ENCODE assay signal across 8 cellular contexts in the genomic region with DNA sequence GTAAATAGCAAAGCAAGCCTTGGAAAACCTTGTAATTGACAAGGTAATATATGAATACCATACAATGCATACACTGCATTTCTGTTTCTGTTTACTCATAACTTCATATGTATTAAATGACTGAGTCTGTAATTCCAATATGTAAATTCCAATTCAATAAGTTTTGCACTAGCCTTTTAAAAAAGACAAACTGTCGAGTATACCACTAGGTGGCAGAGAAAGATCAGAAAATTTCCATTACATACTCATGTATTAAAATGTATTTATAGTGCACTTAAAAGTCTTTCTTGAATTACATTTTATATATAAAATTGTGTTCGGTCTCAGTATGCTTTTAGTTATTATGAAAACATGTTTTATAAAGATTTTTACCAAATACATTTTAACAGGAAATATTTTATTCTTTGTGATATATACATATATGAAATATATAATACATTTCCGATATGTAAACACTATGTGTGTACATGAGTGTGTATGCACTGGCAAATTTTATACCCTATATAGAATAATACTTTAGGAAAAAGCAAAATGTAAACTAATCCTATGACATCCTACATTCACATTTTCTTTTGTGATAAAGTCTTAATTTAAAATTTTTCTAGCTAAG.
DNase-seq lines count a peak whose midpoint lies in the region; ATAC-seq, FAIRE-seq and TF ChIP-seq lines count a peak whose summit lies in the region.

No MANE protein-coding gene starts in this region.

- FAIRE-seq in urothelium cell line (lab: Jason Lieb, UNC) = no peak

- DNase-seq in COR-L47 (lab: John Stamatoyannopoulos, UW) = peak; percentile 4
- DNase-seq in HL-60 (ENCODE audit: low read depth in 1 of 2, low spot score in 1 of 2) = no peak
- peak; percentile 45 for DNase-seq in RPMI7951 (ENCODE audit: low read depth)
- peak; percentile 78 for DNase-seq in fibroblast of the aortic adventitia (ENCODE audit: low read depth)
- DNase-seq in urothelium cell line (ENCODE audit: low spot score) = peak; percentile 8

- H3K4me3 ChIP-seq in HL-60 (replicated peaks; ENCODE audit: insufficient read depth, low read length) (no peak overlapping the region), fibroblast of the aortic adventitia (ENCODE audit: low read depth, low read length) (no peak overlapping the region)

- TF ChIP-seq POLR2A in GM18505 (IDR thresholded peaks at IDR 0.05; ENCODE audit: borderline replicate concordance, extremely low read depth, insufficient read depth, insufficient read length) = no peak

- no peak overlapping the region for H3K27ac ChIP-seq in HL-60 (replicated peaks)

- ATAC-seq in HG02642 (IDR thresholded peaks at IDR 0.05; ENCODE audit: poor library complexity, unreplicated experiment) = no peak
- ATAC-seq in GM19395 (IDR thresholded peaks at IDR 0.05; ENCODE audit: unreplicated experiment) = no peak
- ATAC-seq in GM18505 (IDR thresholded peaks at IDR 0.05; ENCODE audit: unreplicated experiment) = no peak

- no peaks in the 10 kb centered on the region for H3K27me3 ChIP-seq in HL-60 (ENCODE audit: insufficient read depth, poor library complexity, severe bottlenecking)

- peak; percentile 18 for TF ChIP-seq CTCF in HL-60 (IDR thresholded peaks at IDR 0.05; ENCODE audit: insufficient read depth, low read length)
- TF ChIP-seq CTCF in fibroblast of the aortic adventitia (IDR thresholded peaks at IDR 0.05; ENCODE audit: insufficient read depth, low read length) = peak; percentile 47

Comparison
In these comparisons a context has a peak if more than half of its experiments do, and no peak if none do; other contexts are left out.
1. DNase-seq: peak in COR-L47 (single experiment), RPMI7951 (single experiment), fibroblast of the aortic adventitia (single experiment) and urothelium cell line (single experiment); none in HL-60 (0 of 2).